ENCODE assay signal across 32 cellular contexts in genomic region chr17:36977066-36977465, GRCh38. TPM values are rescaled to one million over a fixed set of nuclear protein-coding genes. Genes with fewer than 3 reads are reported as not detected.
"Had no signal": no experiment of that assay in that cellular context is flagged by ENCODE, and none has a peak within 500 bp of the region (broad histone marks: within the 10 kb centered on the region; RNA-seq: fewer than 3 reads in every experiment).

No MANE protein-coding gene starts in this region.

- H3K36me3 ChIP-seq: esophagus squamous epithelium, left lung, ovary, sigmoid colon, tibial nerve, upper lobe of right lung, uterus had no signal

- H3K27ac Mint-ChIP-seq: stimulated activated memory B cell treated with anti-CD40 and anti-IgM and Interleukin-4, amounts not matched to agents 10 μg/mL and 1 μg/mL and 100 μg/mL, for 72 hours had no signal

- H3K27ac ChIP-seq: esophagus squamous epithelium, heart right ventricle, left lung, ovary, psoas muscle, sigmoid colon, testis, tibial nerve, upper lobe of right lung, uterus had no signal

- H3K27me3 ChIP-seq: esophagus squamous epithelium, heart right ventricle, left lung, ovary, sigmoid colon, testis, tibial nerve, upper lobe of right lung, uterus had no signal

- H3K9me3 ChIP-seq: esophagus squamous epithelium, heart right ventricle, left lung, ovary, psoas muscle, sigmoid colon, testis, tibial nerve, upper lobe of right lung, uterus had no signal

- ATAC-seq: heart right ventricle; left cardiac atrium; naive thymus-derived CD8-positive, alpha-beta T cell; psoas muscle; right cardiac atrium; stimulated activated memory B cell treated with anti-CD40 and anti-IgM and Interleukin-4, amounts not matched to agents 10 μg/mL and 1 μg/mL and 100 μg/mL, for 72 hours; stimulated activated naive CD8-positive, alpha-beta T cell treated with anti-CD3 and anti-CD28 coated beads, Interleukin-15, Interleukin-2, amounts not matched to agents 100 U/mL and 50 U/mL, for 24 hours; upper lobe of right lung had no signal

- H3K4me3 ChIP-seq: esophagus squamous epithelium, heart right ventricle, left lung, ovary, psoas muscle, sigmoid colon, testis, tibial nerve, upper lobe of right lung, uterus had no signal

- H3K27me3 Mint-ChIP-seq: naive thymus-derived CD8-positive, alpha-beta T cell; stimulated activated memory B cell treated with anti-CD40 and anti-IgM and Interleukin-4, amounts not matched to agents 10 μg/mL and 1 μg/mL and 100 μg/mL, for 72 hours had no signal

- H3K4me3 Mint-ChIP-seq: naive thymus-derived CD8-positive, alpha-beta T cell; stimulated activated memory B cell treated with anti-CD40 and anti-IgM and Interleukin-4, amounts not matched to agents 10 μg/mL and 1 μg/mL and 100 μg/mL, for 72 hours had no signal

- H3K4me1 ChIP-seq: left lung, testis, upper lobe of right lung, uterus had no signal

- H3K9me3 Mint-ChIP-seq: naive thymus-derived CD8-positive, alpha-beta T cell; stimulated activated memory B cell treated with anti-CD40 and anti-IgM and Interleukin-4, amounts not matched to agents 10 μg/mL and 1 μg/mL and 100 μg/mL, for 72 hours had no signal

- DNase-seq: cortex of kidney; erythroblast; esophagus squamous epithelium; foreskin melanocyte; glutamatergic neuron; heart right ventricle; hippocampal formation; left cardiac atrium; left lung; naive thymus-derived CD8-positive, alpha-beta T cell; occipital lobe; ovary; posterior cingulate gyrus; psoas muscle; right cardiac atrium; sigmoid colon; stimulated activated CD4-positive, alpha-beta T cell treated with anti-CD3 and anti-CD28 coated beads, Interleukin-2, amount 100 ng/mL, for 24 hours; stimulated activated CD4-positive, alpha-beta T cell treated with anti-CD3 and anti-CD28 coated beads, Interleukin-4, amount 100 ng/mL, for 24 hours; stimulated activated naive CD8-positive, alpha-beta T cell treated with anti-CD3 and anti-CD28 coated beads, Interleukin-15, Interleukin-2, amounts not matched to agents 100 U/mL and 50 U/mL, for 24 hours; substantia nigra; testis; upper lobe of right lung; uterus had no signal

RNA-seq across cellular contexts. Expression of gene LHX1, which starts 39.8 kb away (rescaled TPM):
- total RNA-seq: dermis microvascular lymphatic vessel endothelial cell; endothelial cell of umbilical vein; esophagus squamous epithelium; left cardiac atrium; left lung; lower leg skin; lung microvascular endothelial cell; mesenteric fat pad; myocyte; naive thymus-derived CD8-positive, alpha-beta T cell; occipital lobe; psoas muscle; right cardiac atrium; sigmoid colon; skeletal muscle tissue; tibial nerve; upper lobe of right lung had no signal
- polyA plus RNA-seq: endothelial cell of umbilical vein; heart right ventricle; naive thymus-derived CD8-positive, alpha-beta T cell; psoas muscle; right cardiac atrium; sigmoid colon had no signal
